Comparison of ENCODE assay signal across 12 cellular contexts in the genomic region with DNA sequence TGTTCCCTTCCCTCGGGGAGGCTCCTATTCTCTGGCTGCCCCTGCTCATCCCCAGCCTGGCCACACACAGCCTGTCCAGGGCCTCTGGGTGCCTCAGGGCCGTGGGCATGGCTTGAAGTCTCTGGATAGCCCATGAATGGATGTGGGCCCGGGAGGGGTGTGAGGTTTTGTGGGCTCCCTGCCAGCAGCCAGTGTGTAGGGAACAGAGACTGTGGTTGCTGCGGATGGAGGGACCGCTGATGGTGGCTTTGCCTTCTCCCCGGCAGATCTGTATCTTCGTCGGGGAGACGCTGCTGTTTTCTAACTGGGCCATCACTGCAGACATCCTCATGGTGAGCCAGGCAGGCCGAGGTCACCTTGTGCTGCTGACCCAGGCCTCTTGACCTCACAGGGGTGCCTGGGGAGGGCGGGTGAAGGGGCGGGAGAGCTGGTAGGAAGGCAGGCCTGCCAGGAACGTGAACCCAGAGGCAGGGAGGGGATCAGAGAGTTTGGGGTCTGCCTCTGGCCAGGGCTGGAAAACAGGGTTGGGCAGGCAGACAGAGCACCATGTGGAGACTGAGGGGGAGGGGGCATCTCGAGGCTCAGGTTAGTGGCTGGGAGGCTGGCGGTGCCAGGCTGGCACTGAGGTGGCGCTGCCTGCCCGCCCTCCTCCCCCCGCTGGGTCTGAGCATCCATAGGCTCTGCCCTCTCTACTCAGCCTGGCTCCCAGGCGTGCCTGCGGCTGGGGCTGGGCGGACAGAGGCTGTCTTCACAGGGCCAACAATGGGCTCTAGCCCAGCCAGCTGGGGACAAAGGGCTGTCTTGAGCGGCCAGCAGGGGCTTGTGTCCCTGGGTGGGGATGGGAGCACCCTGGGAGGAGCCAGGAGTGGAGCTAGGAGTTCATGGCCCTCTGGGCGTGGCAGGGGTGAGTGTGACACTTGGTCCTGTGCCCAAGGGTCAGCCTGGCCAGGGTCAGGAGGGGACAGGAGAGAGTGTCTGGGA. TPM values are rescaled to one million over a fixed set of nuclear protein-coding genes. Genes with fewer than 3 reads are reported as not detected.
DNase-seq lines count a peak whose midpoint lies in the region; ATAC-seq and TF ChIP-seq lines count a peak whose summit lies in the region.
"Had no signal": no experiment of that assay in that cellular context is flagged by ENCODE, and none has a peak within 500 bp of the region (broad histone marks: within the 10 kb centered on the region; RNA-seq: fewer than 3 reads in every experiment).

No MANE protein-coding gene starts in this region.

- POLR2A ChIA-PET in activated naive CD8-positive, alpha-beta T cell treated with anti-CD3 and anti-CD28 coated beads, Interleukin-2, amount 10 ng/mL, durations not matched to agents 7 days and 5 days (lab: Charles Lee): no interaction called here

- TF ChIP-seq CTCF in upper lobe of right lung (IDR thresholded peaks at IDR 0.05): no peak
- no peak for TF ChIP-seq CTCF in testis (IDR thresholded peaks at IDR 0.05)

- H3K9me3 ChIP-seq in upper lobe of right lung: no peaks in the 10 kb centered on the region
- no peaks in the 10 kb centered on the region for H3K9me3 ChIP-seq in testis

- intact Hi-C loops in Right ventricle myocardium superior (cut with DNase I) (no loop called here), cardiac septum (cut with DNase I) (no loop called here), upper lobe of right lung (cut with DNase I) (no loop called here), testis (cut with DNase I; ENCODE audit: low total_unique reads) (no loop called here)

- H3K4me1 Mint-ChIP-seq in activated naive CD8-positive, alpha-beta T cell treated with anti-CD3 and anti-CD28 coated beads, Interleukin-2, amount 10 ng/mL, durations not matched to agents 7 days and 5 days: peaks cover 8% of the 10 kb centered on the region

- H3K4me1 ChIP-seq in upper lobe of right lung: peaks cover 28% of the 10 kb centered on the region
- peaks cover 41% of the 10 kb centered on the region for H3K4me1 ChIP-seq in testis

- no peaks in the 10 kb centered on the region for H3K9me3 Mint-ChIP-seq in activated naive CD8-positive, alpha-beta T cell treated with anti-CD3 and anti-CD28 coated beads, Interleukin-2, amount 10 ng/mL, durations not matched to agents 7 days and 5 days
- H3K9me3 Mint-ChIP-seq: HFFc6 had no signal

- H3K27ac ChIP-seq in upper lobe of right lung (peak overlapping the region; percentile 55), testis (no peak overlapping the region)

- H3K36me3 Mint-ChIP-seq in activated naive CD8-positive, alpha-beta T cell treated with anti-CD3 and anti-CD28 coated beads, Interleukin-2, amount 10 ng/mL, durations not matched to agents 7 days and 5 days: no peaks in the 10 kb centered on the region

- ATAC-seq in Right ventricle myocardium superior (ENCODE audit: poor library complexity) (no peak), upper lobe of right lung (peak; percentile 21), HG03469 (IDR thresholded peaks at IDR 0.05; ENCODE audit: unreplicated experiment) (no peak)
- ATAC-seq in activated naive CD8-positive, alpha-beta T cell treated with anti-CD3 and anti-CD28 coated beads, Interleukin-2, amount 10 ng/mL, durations not matched to agents 7 days and 5 days (ENCODE audit: low read depth): peak; percentile 32

- H3K4me3 ChIP-seq in upper lobe of right lung: no peak overlapping the region
- H3K4me3 ChIP-seq in testis: no peak overlapping the region

- H3K27ac Mint-ChIP-seq in activated naive CD8-positive, alpha-beta T cell treated with anti-CD3 and anti-CD28 coated beads, Interleukin-2, amount 10 ng/mL, durations not matched to agents 7 days and 5 days: peak overlapping the region; percentile 45
- H3K27ac Mint-ChIP-seq: HFFc6 had no signal

- TF ChIP-seq POLR2A in testis (IDR thresholded peaks at IDR 0.05): no peak

- peak; percentile 62 for DNase-seq in Right ventricle myocardium superior
- DNase-seq in cardiac septum (ENCODE audit: low spot score): no peak
- peak; percentile 49 for DNase-seq in activated naive CD8-positive, alpha-beta T cell treated with anti-CD3 and anti-CD28 coated beads, Interleukin-2, amount 10 ng/mL, durations not matched to agents 7 days and 5 days
- peak; percentile 27 to 45 for DNase-seq in lung microvascular endothelial cell (ENCODE audit: low read depth in 2 of 2)
- DNase-seq in upper lobe of right lung: no peak
- no peak for DNase-seq in NCI-H774 (lab: John Stamatoyannopoulos, UW)
- no peak for DNase-seq in testis
- DNase-seq: effector memory CD4-positive, alpha-beta T cell; EL; HFFc6; NCI-H2081 had no signal

- H3K36me3 ChIP-seq in upper lobe of right lung (peaks cover 10% of the 10 kb centered on the region), testis (ENCODE audit: low read depth, missing control alignments) (no peaks in the 10 kb centered on the region)

- WGBS in testis, 2 donors: 55 to 72% methylated on average over 2 to 23 of the region's 23 CpGs

- peaks cover 2% of the 10 kb centered on the region for H3K27me3 Mint-ChIP-seq in activated naive CD8-positive, alpha-beta T cell treated with anti-CD3 and anti-CD28 coated beads, Interleukin-2, amount 10 ng/mL, durations not matched to agents 7 days and 5 days

- H3K4me3 Mint-ChIP-seq in activated naive CD8-positive, alpha-beta T cell treated with anti-CD3 and anti-CD28 coated beads, Interleukin-2, amount 10 ng/mL, durations not matched to agents 7 days and 5 days: no peak overlapping the region
- H3K4me3 Mint-ChIP-seq: HFFc6 had no signal

- no peaks in the 10 kb centered on the region for H3K27me3 ChIP-seq in upper lobe of right lung
- H3K27me3 ChIP-seq in testis: no peaks in the 10 kb centered on the region

RNA-seq across cellular contexts. Expression of a gene that starts 21.4 kb away (rescaled TPM):
- total RNA-seq in Right ventricle myocardium superior (18.8 TPM), cardiac septum (26.1 TPM), lung microvascular endothelial cell (24.2 and 31.7 TPM in 2 replicates), upper lobe of right lung (46.7 TPM), testis (10 to 100 TPM; 74.1 to 78.9 TPM)
- 10 to 100 TPM; 59.1 to 61.6 TPM for total RNA-seq in activated naive CD8-positive, alpha-beta T cell treated with anti-CD3 and anti-CD28 coated beads, Interleukin-2, amount 10 ng/mL, durations not matched to agents 7 days and 5 days
- 32.9 TPM for polyA plus RNA-seq in testis (ENCODE audit: insufficient read depth, low read depth, low replicate concordance)

RNA-seq across cellular contexts. Expression of a gene that starts 26.6 kb away (rescaled TPM):
- not detected for total RNA-seq in Right ventricle myocardium superior
- not detected for total RNA-seq in cardiac septum
- total RNA-seq in activated naive CD8-positive, alpha-beta T cell treated with anti-CD3 and anti-CD28 coated beads, Interleukin-2, amount 10 ng/mL, durations not matched to agents 7 days and 5 days: not detected
- total RNA-seq in lung microvascular endothelial cell: not detected in 2 replicates
- total RNA-seq in upper lobe of right lung: 5.6 TPM
- total RNA-seq in testis: 1 to 10 TPM; 3.8 to 5.9 TPM
- 2.5 TPM for polyA plus RNA-seq in testis (ENCODE audit: insufficient read depth, low read depth, low replicate concordance)
- total RNA-seq: HFFc6 had no signal

RNA-seq across cellular contexts. Expression of a gene that starts 35.1 kb away (rescaled TPM):
- total RNA-seq in Right ventricle myocardium superior (10.4 TPM), cardiac septum (10.3 TPM), lung microvascular endothelial cell (36.6 and 71.4 TPM in 2 replicates), upper lobe of right lung (67.0 TPM), testis (1 to 10 TPM; 6.7 to 8.0 TPM)
- 1 to 10 TPM; 6.7 to 6.9 TPM for total RNA-seq in activated naive CD8-positive, alpha-beta T cell treated with anti-CD3 and anti-CD28 coated beads, Interleukin-2, amount 10 ng/mL, durations not matched to agents 7 days and 5 days
- polyA plus RNA-seq in testis (ENCODE audit: insufficient read depth, low read depth, low replicate concordance): 11.5 TPM
- total RNA-seq: HFFc6 had no signal

RNA-seq across cellular contexts. Expression of a gene that starts 50.5 kb away (rescaled TPM):
- total RNA-seq in Right ventricle myocardium superior (40.4 TPM), cardiac septum (8.1 TPM), lung microvascular endothelial cell (not detected in 2 replicates), upper lobe of right lung (2.7 TPM), testis (1 to 10 TPM; 2.6 to 4.3 TPM)
- not detected for total RNA-seq in activated naive CD8-positive, alpha-beta T cell treated with anti-CD3 and anti-CD28 coated beads, Interleukin-2, amount 10 ng/mL, durations not matched to agents 7 days and 5 days
- polyA plus RNA-seq in testis (ENCODE audit: insufficient read depth, low read depth, low replicate concordance): 6.9 TPM
- total RNA-seq: HFFc6 had no signal

Comparison
In these comparisons a context has a peak if more than half of its experiments do, and no peak if none do; other contexts are left out.
1. DNase-seq: peak in Right ventricle myocardium superior (single experiment), activated naive CD8-positive, alpha-beta T cell treated with anti-CD3 and anti-CD28 coated beads, Interleukin-2, amount 10 ng/mL, durations not matched to agents 7 days and 5 days (single experiment) and lung microvascular endothelial cell (2 of 2); none in cardiac septum (single experiment), upper lobe of right lung (single experiment), NCI-H774 (single experiment) and testis (single experiment).
2. ATAC-seq: peak in activated naive CD8-positive, alpha-beta T cell treated with anti-CD3 and anti-CD28 coated beads, Interleukin-2, amount 10 ng/mL, durations not matched to agents 7 days and 5 days (single experiment) and upper lobe of right lung (single experiment); none in Right ventricle myocardium superior (single experiment) and HG03469 (single experiment).